ENCODE assay signal across 9 cellular contexts in the genomic region with DNA sequence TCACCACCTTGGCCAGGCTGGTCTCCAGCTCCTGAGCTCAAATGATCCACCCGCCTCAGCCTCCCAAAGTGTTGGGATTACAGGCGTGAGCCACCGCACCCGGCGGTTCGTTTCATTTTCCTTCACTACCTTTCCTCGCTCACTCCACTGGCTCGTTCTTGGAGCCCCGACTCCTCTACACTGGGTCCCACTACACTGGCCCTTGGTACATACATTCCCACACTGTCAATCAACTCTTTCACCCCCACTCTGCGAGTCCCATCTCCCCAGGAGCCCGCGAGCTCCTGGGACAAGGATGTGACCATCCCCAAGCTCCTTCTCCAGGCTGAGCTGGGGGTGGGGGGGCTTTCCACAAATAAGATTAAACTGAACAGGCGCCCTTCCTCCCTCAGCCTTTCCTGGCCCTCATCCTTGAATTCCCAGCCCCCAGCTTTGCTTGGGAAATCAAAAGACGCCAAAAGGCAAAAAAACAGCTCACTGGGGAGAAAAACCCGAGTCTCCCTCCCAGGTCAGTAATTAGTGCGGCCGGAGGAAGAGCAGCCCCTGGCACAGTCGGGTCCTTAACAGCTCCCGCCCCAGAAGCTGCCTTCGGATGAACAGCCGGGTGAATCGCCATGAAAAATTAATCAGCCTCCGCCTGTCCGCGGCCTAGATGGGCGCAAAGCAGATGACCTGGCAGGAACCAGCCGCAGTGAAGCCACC. TPM values are rescaled to one million over a fixed set of nuclear protein-coding genes. Genes with fewer than 3 reads are reported as not detected.
A peak's percentile ranks its signal among the peaks of the same experiment; 100 is the strongest.
DNase-seq lines count a peak whose midpoint lies in the region; ATAC-seq, FAIRE-seq and TF ChIP-seq lines count a peak whose summit lies in the region.
"Had no signal": no experiment of that assay in that cellular context is flagged by ENCODE, and none has a peak within 500 bp of the region (broad histone marks: within the 10 kb centered on the region; RNA-seq: fewer than 3 reads in every experiment).

No MANE protein-coding gene starts in this region.

- ATAC-seq in HG02938 (IDR thresholded peaks at IDR 0.05; ENCODE audit: unreplicated experiment), result peak; percentile 6
- ATAC-seq in pancreas, result peak in 1 of 4 donors; percentile 8

- H3K4me1 ChIP-seq in effector memory CD4-positive, alpha-beta T cell (ENCODE audit: control insufficient read depth, insufficient read depth, low read length, poor library complexity, severe bottlenecking), result peaks cover 9% of the 10 kb centered on the region
- H3K4me1 ChIP-seq in pancreas, result no peaks in the 10 kb centered on the region

- POLR2A ChIA-PET in GM10248 (lab: Yijun Ruan, JAX), result interaction anchor here (0.6 kb wide), 1 partner anchor 556 kb away, joined by 3 read pairs; no protein-coding TSS in a partner anchor

- CTCF ChIA-PET in GM10248 (lab: Yijun Ruan, JAX), result interaction anchor here (0.8 to 4.3 kb wide), 22 partner anchors 10 to 1075 kb away, joined by 3 to 59 read pairs (median 6); no protein-coding TSS in a partner anchor

- no peaks in the 10 kb centered on the region for H3K9me3 ChIP-seq in effector memory CD4-positive, alpha-beta T cell (ENCODE audit: control insufficient read depth, low read length)
- H3K9me3 ChIP-seq in pancreas, result no peaks in the 10 kb centered on the region

- no peaks in the 10 kb centered on the region for H3K36me3 ChIP-seq in effector memory CD4-positive, alpha-beta T cell (ENCODE audit: control insufficient read depth, insufficient read depth, low read length)
- no peaks in the 10 kb centered on the region for H3K36me3 ChIP-seq in pancreas

- no peak overlapping the region for H3K27ac ChIP-seq in effector memory CD4-positive, alpha-beta T cell (ENCODE audit: insufficient read depth, low read length, poor library complexity, severe bottlenecking)
- no peak overlapping the region for H3K27ac ChIP-seq in pancreas

- no peak for FAIRE-seq in pancreas (lab: Jason Lieb, UNC)

- 39 to 40% methylated on average over 27 of the region's 27 CpGs for WGBS in pancreas, 2 donors

- TF ChIP-seq CTCF in GM10248 (IDR thresholded peaks at IDR 0.05; ENCODE audit: control extremely low read depth, extremely low read depth, low read depth, missing control alignments) (no peak), pancreas (IDR thresholded peaks at IDR 0.05) (no peak)

- DNase-seq in GM10248 (ENCODE audit: extremely low spot score) (peak; percentile 35), pancreas (no peak), Ammon's horn (ENCODE audit: low spot score) (no peak)
- DNase-seq in effector memory CD4-positive, alpha-beta T cell, result no peak
- DNase-seq in stimulated activated CD4-positive, alpha-beta T cell treated with anti-CD3 and anti-CD28 coated beads, Interleukin-15, amount 100 ng/mL, for 24 hours, result no peak
- DNase-seq in NK-92 treated with Interleukin-12 subunit alpha and Interleukin-12 subunit beta, amount 100 ng/mL, for 24 hours (lab: John Stamatoyannopoulos, UW), result no peak
- DNase-seq in activated CD8-positive, alpha-beta memory T cell treated with anti-CD3 and anti-CD28 coated beads for 24 hours, result no peak

- intact Hi-C loops in pancreas (cut with DNase I), result loop anchor here in 2 of 3 donors (10.0 kb wide), 1 partner anchor 491 kb away; no protein-coding TSS in a partner anchor

- peaks cover 17% of the 10 kb centered on the region for H3K27me3 ChIP-seq in effector memory CD4-positive, alpha-beta T cell (replicated peaks; ENCODE audit: control insufficient read depth, insufficient read depth, low read length, poor library complexity, severe bottlenecking)
- H3K27me3 ChIP-seq in pancreas, result peaks cover 0 to 8% (median 2%) of the 10 kb centered on the region in 4 donors

- H3K4me3 ChIP-seq in effector memory CD4-positive, alpha-beta T cell (ENCODE audit: insufficient read depth, low read depth, low read length, poor library complexity, severe bottlenecking), result peak overlapping the region; percentile 33
- peak overlapping the region in 3 of 4 donors; percentile 18 to 46 (median 30) for H3K4me3 ChIP-seq in pancreas

RNA-seq across cellular contexts. Expression of a gene that starts 42.8 kb away (rescaled TPM):
- total RNA-seq in pancreas, result 1 to 10 TPM in 2 of 6 donors, under 1 TPM in 3, not detected in 1; 0.16 to 6.1 (median 0.87) TPM
- polyA plus RNA-seq in pancreas, result under 1 TPM; 0.38 to 0.59 TPM
- total RNA-seq: fibroblast of villous mesenchyme had no signal
